13 cellular contexts compared by ENCODE assay signal in the genomic region with DNA sequence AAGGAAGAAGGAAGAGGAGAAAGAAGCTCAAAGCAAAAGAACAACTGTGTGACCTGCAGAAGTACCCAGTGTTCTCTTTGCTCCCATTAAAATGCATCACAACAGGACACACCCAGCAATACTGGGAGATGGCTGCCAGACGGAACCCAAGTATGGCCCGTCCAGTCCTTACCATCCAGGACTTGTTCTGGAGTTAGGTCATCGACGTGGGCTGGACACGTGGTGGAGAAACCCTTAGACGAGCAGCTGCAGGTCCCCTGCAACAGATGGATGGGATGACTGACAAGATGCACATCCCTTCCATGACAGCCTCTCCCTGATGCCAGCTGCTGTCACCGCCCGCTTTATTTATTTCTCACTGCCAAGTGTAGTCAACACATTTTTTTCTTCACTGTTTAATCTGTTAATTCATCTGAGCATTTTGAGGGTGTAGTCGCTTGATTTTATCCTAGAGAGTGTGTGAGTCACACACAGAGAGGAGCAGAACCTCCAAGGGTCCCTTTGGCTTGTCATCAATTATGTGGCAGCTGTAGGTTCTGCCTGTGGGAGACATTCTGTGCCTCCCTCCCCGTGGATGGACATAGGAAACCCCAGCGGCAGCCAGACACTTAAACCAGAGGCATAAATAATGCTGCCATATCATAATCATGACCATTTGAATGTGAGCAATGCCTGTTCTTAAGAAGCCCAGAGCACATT.
DNase-seq lines count a peak whose midpoint lies in the region; ATAC-seq, FAIRE-seq and TF ChIP-seq lines count a peak whose summit lies in the region.
"Had no signal": no experiment of that assay in that cellular context is flagged by ENCODE, and none has a peak within 500 bp of the region (broad histone marks: within the 10 kb centered on the region; RNA-seq: fewer than 3 reads in every experiment).

No MANE protein-coding gene starts in this region.

- H3K14ac ChIP-seq in H1 (ENCODE audit: insufficient read length) = no peak overlapping the region

- no peak for ATAC-seq in HG03378 (IDR thresholded peaks at IDR 0.05; ENCODE audit: unreplicated experiment)

- no peak overlapping the region for H3K4me3 Mint-ChIP-seq in nephron progenitor cell
- no peak overlapping the region for H3K4me3 Mint-ChIP-seq in CD8-positive, alpha-beta memory T cell
- H3K4me3 Mint-ChIP-seq: CD4-positive, alpha-beta memory T cell had no signal

- no peaks in the 10 kb centered on the region for H3K36me3 ChIP-seq in H1 (ENCODE audit: control insufficient read depth in 2 of 4, insufficient read depth in 4 of 4, low read length in 3 of 4)
- no peaks in the 10 kb centered on the region for H3K36me3 ChIP-seq in CD8-positive, alpha-beta memory T cell (ENCODE audit: insufficient read depth, low read length)
- H3K36me3 ChIP-seq: thoracic aorta had no signal

- H2BK12ac ChIP-seq in H1 (ENCODE audit: low read depth, low read length) = peak overlapping the region; percentile 29; the same call in 1 of the 2 replicates

- TF ChIP-seq POLR2A in H1 (IDR thresholded peaks at IDR 0.05; ENCODE audit: control extremely low read depth in 1 of 2, low read depth in 2 of 2, low read length in 2 of 2) = no peak

- H3K27me3 Mint-ChIP-seq in nephron progenitor cell (ENCODE audit: low read depth, poor library complexity) = peaks cover 19% of the 10 kb centered on the region
- peaks cover 25 to 65% of the 10 kb centered on the region in 2 donors for H3K27me3 Mint-ChIP-seq in CD8-positive, alpha-beta memory T cell

- H4K8ac ChIP-seq in H1 (ENCODE audit: extremely low read depth, insufficient read depth, low read length) = no peak overlapping the region

- POLR2A ChIA-PET in H1 (lab: Charles Lee; ENCODE audit: partially characterized antibody) = interaction anchor here (0.9 kb wide), 1 partner anchor 73 kb away, joined by 3 read pairs; no protein-coding TSS in a partner anchor
- POLR2A ChIA-PET in CD8-positive, alpha-beta memory T cell (lab: Charles Lee) = no interaction called here

- no peak overlapping the region for H2BK15ac ChIP-seq in H1 (ENCODE audit: low read length)

- no peak overlapping the region for H4K91ac ChIP-seq in H1 (replicated peaks; ENCODE audit: insufficient read length, low read length)

- no peaks in the 10 kb centered on the region for H3K79me1 ChIP-seq in H1 (ENCODE audit: low read depth, low read length)

- no peaks in the 10 kb centered on the region for H3K36me3 Mint-ChIP-seq in nephron progenitor cell (ENCODE audit: low read depth)
- H3K36me3 Mint-ChIP-seq in CD8-positive, alpha-beta memory T cell = no peaks in the 10 kb centered on the region
- H3K36me3 Mint-ChIP-seq: activated naive CD4-positive, alpha-beta T cell treated with anti-CD3 and anti-CD28 coated beads, Interleukin-2, amount 50 U/mL, for 72 hours; CD4-positive, alpha-beta memory T cell had no signal

- no peak overlapping the region for H3K9ac ChIP-seq in H1 (replicated peaks in 1 of 4; ENCODE audit: extremely low read depth in 1 of 4, low read depth in 3 of 4, low read length in 3 of 4)

- H3K9me3 Mint-ChIP-seq in nephron progenitor cell = no peaks in the 10 kb centered on the region
- no peaks in the 10 kb centered on the region for H3K9me3 Mint-ChIP-seq in CD8-positive, alpha-beta memory T cell
- H3K9me3 Mint-ChIP-seq: activated naive CD4-positive, alpha-beta T cell treated with anti-CD3 and anti-CD28 coated beads, Interleukin-2, amount 50 U/mL, for 72 hours; CD4-positive, alpha-beta memory T cell had no signal

- H2BK20ac ChIP-seq in H1 (ENCODE audit: low read length) = no peak overlapping the region

- no peak overlapping the region for H3K4me3 ChIP-seq in AG10803 (ENCODE audit: low read length)
- H3K4me3 ChIP-seq in H1 (ENCODE audit: extremely low read depth in 1 of 4, insufficient read depth in 2 of 4, low read depth in 3 of 4, low read length in 4 of 4) = no peak overlapping the region
- H3K4me3 ChIP-seq in CD8-positive, alpha-beta memory T cell (ENCODE audit: low read length) = no peak overlapping the region
- H3K4me3 ChIP-seq: thoracic aorta had no signal

- TF ChIP-seq CTCF in AG10803 (conservative IDR thresholded peaks at IDR 0.05; ENCODE audit: low read length) = no peak
- peak; percentile 53 for TF ChIP-seq CTCF in LNCAP (IDR thresholded peaks at IDR 0.05)
- no peak for TF ChIP-seq CTCF in H1 (IDR thresholded peaks at IDR 0.05; ENCODE audit: control extremely low read depth in 1 of 3, insufficient read depth in 1 of 3, low read depth in 1 of 3, low read length in 3 of 3)
- TF ChIP-seq CTCF in nephron progenitor cell (IDR thresholded peaks at IDR 0.05) = peak; percentile 14

- no peak for TF ChIP-seq RAD21 in H1 (IDR thresholded peaks at IDR 0.05 in 1 of 2, conservative IDR thresholded peaks at IDR 0.05 in 1 of 2; ENCODE audit: low read depth in 2 of 2, low read length in 2 of 2)

- TF ChIP-seq EP300 in H1 (IDR thresholded peaks at IDR 0.05; ENCODE audit: borderline replicate concordance in 1 of 2, low read depth in 2 of 2, low read length in 2 of 2) = no peak

- no peak overlapping the region for H3K23ac ChIP-seq in H1 (ENCODE audit: insufficient read length)

- peaks cover 0 to 3% (median 0%) of the 10 kb centered on the region in 4 experiments; a peak in 1 of 7 replicates for H3K4me1 ChIP-seq in H1 (replicated peaks in 1 of 4; ENCODE audit: control insufficient read depth in 3 of 4, insufficient read depth in 4 of 4, low read length in 3 of 4)
- H3K4me1 ChIP-seq in CD8-positive, alpha-beta memory T cell (ENCODE audit: insufficient read depth, low read length) = no peaks in the 10 kb centered on the region

- H3K56ac ChIP-seq in H1 (replicated peaks; ENCODE audit: insufficient read length, low read depth, low read length) = no peak overlapping the region

- no peak overlapping the region for H3K4ac ChIP-seq in H1 (replicated peaks; ENCODE audit: insufficient read length, low read depth, low read length)

- H3K27ac ChIP-seq in H1 (ENCODE audit: low read depth, low read length) = no peak overlapping the region
- no peak overlapping the region for H3K27ac ChIP-seq in CD8-positive, alpha-beta memory T cell (ENCODE audit: low read depth, low read length)
- H3K27ac ChIP-seq: thoracic aorta had no signal

- H3K27me3 ChIP-seq in H1 (replicated peaks in 1 of 4; ENCODE audit: control insufficient read depth in 3 of 4, extremely low read depth in 1 of 4, insufficient read depth in 3 of 4, low read length in 3 of 4) = no peaks in the 10 kb centered on the region; a peak in 1 of 7 replicates
- peaks cover 6% of the 10 kb centered on the region for H3K27me3 ChIP-seq in CD8-positive, alpha-beta memory T cell (ENCODE audit: insufficient read depth, low read length, poor library complexity, severe bottlenecking)

- H4K5ac ChIP-seq in H1 (ENCODE audit: insufficient read length, low read depth, low read length) = no peak overlapping the region

- H2AK5ac ChIP-seq in H1 (ENCODE audit: low read depth, low read length) = no peak overlapping the region; the same call in 1 of the 2 replicates

- 79% methylated on average over 11 of the region's 11 CpGs; no CpG with 5 or more reads in 1 of the 2 experiments for WGBS in H1 (ENCODE audit: extremely low coverage in 1 of 2, insufficient coverage in 1 of 2, insufficient read length in 1 of 2, insufficient replicate concordance in 2 of 2, low coverage in 1 of 2, low lambda C conversion rate in 2 of 2, missing lambda C conversion rate in 1 of 2), 2 experiments

- CTCF ChIA-PET in H1 (lab: Charles Lee; ENCODE audit: partially characterized antibody) = interaction anchor here (0.5 to 38.0 kb wide), 44 partner anchors 9 to 558 kb away, joined by 3 to 807 read pairs (median 4); no protein-coding TSS in a partner anchor
- CTCF ChIA-PET in CD8-positive, alpha-beta memory T cell (lab: Charles Lee) = interaction anchor here (0.8 to 3.4 kb wide), 8 partner anchors 9 to 432 kb away, joined by 3 to 22 read pairs (median 4); no protein-coding TSS in a partner anchor

- H2BK5ac ChIP-seq in H1 (ENCODE audit: low read depth, low read length) = no peak overlapping the region

- H3K23me2 ChIP-seq in H1 (ENCODE audit: low read depth, low read length) = no peaks in the 10 kb centered on the region

- H3K79me2 ChIP-seq in H1 (ENCODE audit: control insufficient read depth in 1 of 2, insufficient read depth in 2 of 2, low read length in 2 of 2) = no peaks in the 10 kb centered on the region

- no peak overlapping the region for H2BK120ac ChIP-seq in H1 (replicated peaks; ENCODE audit: low read depth, low read length)

- no peaks in the 10 kb centered on the region for H4K20me1 ChIP-seq in H1 (replicated peaks in 1 of 2; ENCODE audit: control insufficient read depth in 1 of 2, insufficient read depth in 2 of 2, low read length in 2 of 2)

- H3K4me2 ChIP-seq in H1 (ENCODE audit: insufficient read depth in 1 of 2, low read depth in 2 of 2, low read length in 2 of 2) = no peak overlapping the region

- H3K18ac ChIP-seq in H1 (ENCODE audit: extremely low read depth, low read length) = no peak overlapping the region

- FAIRE-seq in H1 (lab: Jason Lieb, UNC) = no peak

- peaks cover 15% of the 10 kb centered on the region for H3K4me1 Mint-ChIP-seq in nephron progenitor cell
- peaks cover 0 to 8% (median 5%) of the 10 kb centered on the region in 3 donors for H3K4me1 Mint-ChIP-seq in CD8-positive, alpha-beta memory T cell

- no peak overlapping the region; the same call in 1 of the 2 replicates for H2AFZ ChIP-seq in H1 (ENCODE audit: low read length)

- H3K9me3 ChIP-seq in H1 (ENCODE audit: insufficient read depth in 2 of 2, low read depth in 1 of 2, low read length in 1 of 2) = no peaks in the 10 kb centered on the region
- no peaks in the 10 kb centered on the region for H3K9me3 ChIP-seq in CD8-positive, alpha-beta memory T cell (ENCODE audit: low read length)
- H3K9me3 ChIP-seq: thoracic aorta had no signal

- H3K27ac Mint-ChIP-seq in nephron progenitor cell = no peak overlapping the region
- peak overlapping the region in 1 of 8 donors; percentile 48 for H3K27ac Mint-ChIP-seq in CD8-positive, alpha-beta memory T cell
- H3K27ac Mint-ChIP-seq: activated naive CD4-positive, alpha-beta T cell treated with anti-CD3 and anti-CD28 coated beads, Interleukin-2, amount 50 U/mL, for 72 hours; CD4-positive, alpha-beta memory T cell had no signal

- DNase-seq in AG10803 (ENCODE audit: low read depth) = peak; percentile 56
- no peak for DNase-seq in H1 (ENCODE audit: low read depth in 1 of 2, low spot score in 2 of 2)
- DNase-seq in nephron progenitor cell = no peak
- DNase-seq in DMS153 treated with DMSO at 0.1 percent for 48 hours (lab: John Stamatoyannopoulos, UW; ENCODE audit: unreplicated experiment) = no peak
- DNase-seq in HPDE6-E6E7 (ENCODE audit: extremely low spot score) = no peak
- no peak for DNase-seq in CD8-positive, alpha-beta memory T cell
- DNase-seq: NCI-H187 treated with DMSO at 0.1 percent for 48 hours, occipital lobe had no signal

TF ChIP-seq in H1, 55 proteins besides CTCF, POLR2A, EP300 and RAD21 (continues in another document):
- TF ChIP-seq FOSL1 (IDR thresholded peaks at IDR 0.05; ENCODE audit: insufficient read depth, low read depth, low read length) (no peak), EZH2 (IDR thresholded peaks at IDR 0.05; ENCODE audit: low read depth, low read length, severe bottlenecking) (no peak), CTBP2 (IDR thresholded peaks at IDR 0.05; ENCODE audit: borderline replicate concordance, insufficient read depth, insufficient read length, low read length) (no peak), YY1 (IDR thresholded peaks at IDR 0.05; ENCODE audit: low read depth, low read length) (no peak), CBX8 (IDR thresholded peaks at IDR 0.05; ENCODE audit: borderline replicate concordance, low read depth, low read length) (no peak)

Comparison
In these comparisons a context has a peak if more than half of its experiments do, and no peak if none do; other contexts are left out.
1. CTCF ChIP-seq: peak in LNCAP (single experiment) and nephron progenitor cell (single experiment); none in AG10803 (single experiment) and H1 (0 of 3).